Comparison of ENCODE assay signal across 17 cellular contexts in the genomic region with DNA sequence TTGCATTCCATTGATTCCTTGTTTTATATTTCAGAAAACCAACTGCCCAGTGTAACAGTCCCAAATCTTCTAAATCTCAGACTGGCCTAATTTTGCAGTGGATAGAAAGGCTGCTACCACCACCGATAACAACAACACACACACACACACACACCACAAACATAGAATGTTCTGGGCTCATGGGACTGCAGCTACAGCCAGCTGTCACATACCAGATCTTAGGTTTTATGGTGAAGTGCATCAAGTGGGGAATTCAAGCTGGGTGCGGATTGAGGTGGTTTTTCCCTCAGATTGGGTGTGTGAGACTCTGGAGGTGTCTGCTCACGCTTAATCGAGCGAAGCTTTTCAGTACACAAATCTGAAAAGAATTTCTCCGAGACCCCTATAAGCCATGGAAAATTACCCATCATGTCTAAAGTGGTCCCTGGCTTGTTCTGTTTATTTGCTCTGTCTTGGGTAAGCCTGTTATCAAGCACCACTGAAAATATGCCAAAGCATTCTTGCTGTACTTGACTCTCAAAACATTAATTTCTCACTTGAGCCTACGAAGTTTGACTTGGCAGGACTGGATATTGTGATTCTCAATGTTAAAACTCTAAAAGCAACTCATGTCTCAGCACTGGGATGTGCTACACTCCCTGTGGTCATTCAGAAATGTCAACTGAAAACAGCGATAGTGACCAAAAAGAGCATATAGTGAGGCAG.
DNase-seq lines count a peak whose midpoint lies in the region; TF ChIP-seq lines count a peak whose summit lies in the region.
"Had no signal": no experiment of that assay in that cellular context is flagged by ENCODE, and none has a peak within 500 bp of the region (broad histone marks: within the 10 kb centered on the region; RNA-seq: fewer than 3 reads in every experiment).

No MANE protein-coding gene starts in this region.

- H3K79me1 ChIP-seq in mesenchymal stem cell (replicated peaks; ENCODE audit: low read length, poor library complexity, severe bottlenecking) (no peaks in the 10 kb centered on the region), trophoblast cell (ENCODE audit: low read length) (peaks cover 6% of the 10 kb centered on the region)

- H3K4me2 ChIP-seq in mesenchymal stem cell (ENCODE audit: low read length, poor library complexity, severe bottlenecking) (no peak overlapping the region), trophoblast cell (ENCODE audit: low read length) (no peak overlapping the region)

- H3K4me3 ChIP-seq in Peyer's patch: no peak overlapping the region
- no peak overlapping the region for H3K4me3 ChIP-seq in colonic mucosa
- no peak overlapping the region for H3K4me3 ChIP-seq in mesenchymal stem cell (ENCODE audit: insufficient read depth in 1 of 2, low read depth in 1 of 2, low read length in 2 of 2)
- H3K4me3 ChIP-seq in thymus (ENCODE audit: low read length): no peak overlapping the region
- H3K4me3 ChIP-seq in trophoblast cell (ENCODE audit: low read depth, low read length): no peak overlapping the region
- H3K4me3 ChIP-seq: body of pancreas had no signal

- H4K8ac ChIP-seq in mesenchymal stem cell (ENCODE audit: low read length) (no peak overlapping the region), trophoblast cell (ENCODE audit: low read depth, low read length) (no peak overlapping the region)

- H3K9me3 ChIP-seq in Peyer's patch (no peaks in the 10 kb centered on the region), colonic mucosa (no peaks in the 10 kb centered on the region), mesenchymal stem cell (ENCODE audit: control insufficient read depth, low read length) (no peaks in the 10 kb centered on the region), thymus (ENCODE audit: control insufficient read depth) (no peaks in the 10 kb centered on the region), trophoblast cell (ENCODE audit: insufficient read depth, low read depth, low read length) (no peaks in the 10 kb centered on the region)
- H3K9me3 ChIP-seq: body of pancreas, neutrophil had no signal

- 80% methylated on average over 8 of the region's 8 CpGs for WGBS in mesenchymal stem cell
- 92% methylated on average over 8 of the region's 8 CpGs for WGBS in thymus
- WGBS in trophoblast cell (ENCODE audit: extremely low coverage, insufficient coverage, insufficient read length): no CpG with 5 or more reads among the region's 8 CpGs

- no peak overlapping the region for H2AFZ ChIP-seq in mesenchymal stem cell (ENCODE audit: low read depth, low read length)
- no peak overlapping the region for H2AFZ ChIP-seq in trophoblast cell (ENCODE audit: insufficient read depth, low read length, poor library complexity)

- H2AK5ac ChIP-seq in mesenchymal stem cell (ENCODE audit: low read length, severe bottlenecking) (no peak overlapping the region), trophoblast cell (ENCODE audit: low read length) (no peak overlapping the region)

- H4K91ac ChIP-seq in mesenchymal stem cell (ENCODE audit: low read length) (no peak overlapping the region), trophoblast cell (ENCODE audit: low read depth, low read length) (no peak overlapping the region)

- no peak overlapping the region for H3K9ac ChIP-seq in colonic mucosa (ENCODE audit: low read depth in 2 of 2, low read length in 2 of 2)
- no peak overlapping the region for H3K9ac ChIP-seq in mesenchymal stem cell (ENCODE audit: low read length)
- H3K9ac ChIP-seq in trophoblast cell (ENCODE audit: low read length): no peak overlapping the region

- peak overlapping the region; percentile 46 for H2BK15ac ChIP-seq in mesenchymal stem cell (ENCODE audit: low read depth, poor library complexity, severe bottlenecking)

- H4K12ac ChIP-seq in trophoblast cell (ENCODE audit: low read depth, low read length): no peak overlapping the region

- H3K18ac ChIP-seq in mesenchymal stem cell (ENCODE audit: low read depth in 1 of 2, low read length in 2 of 2) (peak overlapping the region in 1 of 2 experiments; percentile 66), trophoblast cell (ENCODE audit: low read length) (no peak overlapping the region)

- H2BK12ac ChIP-seq in mesenchymal stem cell (ENCODE audit: low read length in 2 of 2) (no peak overlapping the region), trophoblast cell (ENCODE audit: low read length) (no peak overlapping the region)

- H3K36me3 ChIP-seq in Peyer's patch (no peaks in the 10 kb centered on the region), colonic mucosa (no peaks in the 10 kb centered on the region), mesenchymal stem cell (ENCODE audit: control insufficient read depth in 1 of 2, insufficient read depth in 2 of 2, low read depth in 1 of 2, low read length in 2 of 2) (no peaks in the 10 kb centered on the region), thymus (ENCODE audit: control insufficient read depth, insufficient read depth) (no peaks in the 10 kb centered on the region), trophoblast cell (ENCODE audit: control insufficient read depth in 1 of 2, insufficient read depth in 2 of 2, low read length in 2 of 2) (no peaks in the 10 kb centered on the region)
- H3K36me3 ChIP-seq: neutrophil had no signal

- DNase-seq in Peyer's patch: no peak
- DNase-seq in colonic mucosa: peak; percentile 13
- no peak for DNase-seq in mesenchymal stem cell
- DNase-seq in posterior vena cava (ENCODE audit: low spot score): no peak
- no peak for DNase-seq in trophoblast cell
- no peak for DNase-seq in GDM1 (lab: John Stamatoyannopoulos, UW)
- no peak for DNase-seq in NCI-H2196 (lab: John Stamatoyannopoulos, UW; ENCODE audit: unreplicated experiment)
- DNase-seq: activated naive CD4-positive, alpha-beta T cell; body of pancreas; Calu3; effector memory CD4-positive, alpha-beta T cell; GF-D8; mesendoderm; SIG-M5; T-helper 9 cell had no signal

- H3K27me3 ChIP-seq in Peyer's patch (no peaks in the 10 kb centered on the region), colonic mucosa (no peaks in the 10 kb centered on the region), mesenchymal stem cell (ENCODE audit: control insufficient read depth in 1 of 2, insufficient read depth in 1 of 2, low read length in 2 of 2) (no peaks in the 10 kb centered on the region), thymus (ENCODE audit: control insufficient read depth, insufficient read depth) (no peaks in the 10 kb centered on the region), trophoblast cell (ENCODE audit: insufficient read depth, low read length) (no peaks in the 10 kb centered on the region)
- H3K27me3 ChIP-seq: body of pancreas, neutrophil had no signal

- intact Hi-C loops in colonic mucosa (cut with DNase I) (no loop called here), posterior vena cava (cut with DNase I) (no loop called here)

- H3K4me1 ChIP-seq in Peyer's patch (peaks cover 0 to 12% (median 0%) of the 10 kb centered on the region in 4 donors), colonic mucosa (peaks cover 7% of the 10 kb centered on the region), mesenchymal stem cell (ENCODE audit: control insufficient read depth, insufficient read depth, low read depth, low read length) (peaks cover 4% of the 10 kb centered on the region), thymus (ENCODE audit: control insufficient read depth, insufficient read depth, low read length) (no peaks in the 10 kb centered on the region), trophoblast cell (ENCODE audit: control insufficient read depth in 1 of 2, insufficient read depth in 2 of 2, low read length in 2 of 2) (peaks cover 0 to 6% of the 10 kb centered on the region in 2 experiments)

- TF ChIP-seq CTCF in Peyer's patch (IDR thresholded peaks at IDR 0.05): no peak
- no peak for TF ChIP-seq CTCF in colonic mucosa (IDR thresholded peaks at IDR 0.05)

- no peak for TF ChIP-seq POLR2A in Peyer's patch (IDR thresholded peaks at IDR 0.05)

- H3K4ac ChIP-seq in mesenchymal stem cell (ENCODE audit: low read depth in 1 of 2, low read length in 2 of 2) (no peak overlapping the region), trophoblast cell (ENCODE audit: low read depth, low read length) (no peak overlapping the region)

- H3K79me2 ChIP-seq in trophoblast cell (ENCODE audit: control insufficient read depth, insufficient read depth, low read length, poor library complexity): no peaks in the 10 kb centered on the region

- H2BK120ac ChIP-seq in mesenchymal stem cell (ENCODE audit: low read depth, low read length) (no peak overlapping the region), trophoblast cell (ENCODE audit: insufficient read depth, low read length, poor library complexity) (no peak overlapping the region)

- H2BK5ac ChIP-seq in mesenchymal stem cell (ENCODE audit: low read depth, low read length, poor library complexity, severe bottlenecking) (no peak overlapping the region), trophoblast cell (ENCODE audit: low read depth, low read length, poor library complexity) (no peak overlapping the region)

- H3K27ac ChIP-seq in Peyer's patch (peak overlapping the region in 3 of 4 donors; percentile 31 to 42 (median 37)), colonic mucosa (no peak overlapping the region), mesenchymal stem cell (ENCODE audit: low read length, poor library complexity, severe bottlenecking) (no peak overlapping the region), thymus (ENCODE audit: low read depth) (peak overlapping the region; percentile 27), trophoblast cell (ENCODE audit: low read depth, low read length) (no peak overlapping the region)
- H3K27ac ChIP-seq: body of pancreas, neutrophil had no signal

- H3K14ac ChIP-seq in mesenchymal stem cell (ENCODE audit: low read length in 2 of 2): no peak overlapping the region
- no peak overlapping the region for H3K14ac ChIP-seq in trophoblast cell (ENCODE audit: low read length)

- H3K23ac ChIP-seq in mesenchymal stem cell (ENCODE audit: low read length in 2 of 2) (no peak overlapping the region), trophoblast cell (ENCODE audit: low read length) (no peak overlapping the region)

Comparison
In these comparisons a context has a peak if more than half of its experiments do, and no peak if none do; other contexts are left out.
1. H3K27ac ChIP-seq: peak in Peyer's patch (3 of 4) and thymus (single experiment); none in colonic mucosa (single experiment), mesenchymal stem cell (single experiment) and trophoblast cell (single experiment).